In genomic region chr10:116738359-116738738, GRCh38 we compare ENCODE assay signal across 26 cellular contexts. TPM values are rescaled to one million over a fixed set of nuclear protein-coding genes. Genes with fewer than 3 reads are reported as not detected.
"Had no signal": no experiment of that assay in that cellular context is flagged by ENCODE, and none has a peak within 500 bp of the region (broad histone marks: within the 10 kb centered on the region; RNA-seq: fewer than 3 reads in every experiment).

No MANE protein-coding gene starts in this region.

- ATAC-seq: activated CD4-positive, alpha-beta T cell treated with anti-CD3 and anti-CD28 coated beads for 36 hours; activated naive CD4-positive, alpha-beta T cell treated with anti-CD3 and anti-CD28 coated beads, Interleukin-2, amount 50 U/mL, for 72 hours; activated T-cell treated with anti-CD3 and anti-CD28 coated beads, Interleukin-2, amount 50 U/mL, for 72 hours; heart left ventricle had no signal

- H3K9me3 Mint-ChIP-seq: activated CD4-positive, alpha-beta memory T cell treated with anti-CD3 and anti-CD28 coated beads, Interleukin-2, amount 10 ng/mL, durations not matched to agents 7 days and 5 days; activated CD4-positive, alpha-beta T cell treated with anti-CD3 and anti-CD28 coated beads, Interleukin-2, amount 10 ng/mL, durations not matched to agents 24 days and 14 days; activated naive CD8-positive, alpha-beta T cell treated with anti-CD3 and anti-CD28 coated beads, Interleukin-2, amount 10 ng/mL, durations not matched to agents 7 days and 5 days; activated T-cell treated with anti-CD3 and anti-CD28 coated beads, Interleukin-2, amount 50 U/mL, for 24 hours; central memory CD8-positive, alpha-beta T cell; dendritic cell treated with granulocyte-macrophage colony-stimulating factor and Interleukin-4, amounts not matched to agents 40 ng/mL and 50 ng/mL, for 4 days had no signal

- H3K4me3 ChIP-seq: ascending aorta, coronary artery, esophagus squamous epithelium, heart left ventricle had no signal

- H3K4me1 Mint-ChIP-seq: activated CD4-positive, alpha-beta T cell treated with anti-CD3 and anti-CD28 coated beads, Interleukin-2, amount 10 ng/mL, durations not matched to agents 24 days and 14 days; central memory CD8-positive, alpha-beta T cell had no signal

- H3K27me3 ChIP-seq: ascending aorta, brain microvascular endothelial cell had no signal

- H3K4me3 Mint-ChIP-seq: activated CD4-positive, alpha-beta memory T cell treated with anti-CD3 and anti-CD28 coated beads, Interleukin-2, amount 10 ng/mL, durations not matched to agents 7 days and 5 days; activated CD4-positive, alpha-beta T cell treated with anti-CD3 and anti-CD28 coated beads for 36 hours; activated CD4-positive, alpha-beta T cell treated with anti-CD3 and anti-CD28 coated beads, Interleukin-2, amount 10 ng/mL, durations not matched to agents 24 days and 14 days; activated naive CD4-positive, alpha-beta T cell treated with anti-CD3 and anti-CD28 coated beads, Interleukin-2, amount 10 ng/mL, durations not matched to agents 7 days and 5 days; activated naive CD8-positive, alpha-beta T cell treated with anti-CD3 and anti-CD28 coated beads, Interleukin-2, amount 10 ng/mL, durations not matched to agents 7 days and 5 days; activated T-cell treated with anti-CD3 and anti-CD28 coated beads, Interleukin-2, amount 50 U/mL, for 24 hours; activated T-cell treated with anti-CD3 and anti-CD28 coated beads, Interleukin-2, amount 50 U/mL, for 72 hours; central memory CD8-positive, alpha-beta T cell; dendritic cell treated with granulocyte-macrophage colony-stimulating factor and Interleukin-4, amounts not matched to agents 40 ng/mL and 50 ng/mL, for 4 days had no signal

- DNase-seq: activated CD4-positive, alpha-beta memory T cell treated with anti-CD3 and anti-CD28 coated beads, Interleukin-2, amount 10 ng/mL, durations not matched to agents 7 days and 5 days; activated CD4-positive, alpha-beta T cell treated with anti-CD3 and anti-CD28 coated beads for 36 hours; activated CD4-positive, alpha-beta T cell treated with anti-CD3 and anti-CD28 coated beads, Interleukin-2, amount 10 ng/mL, durations not matched to agents 24 days and 14 days; activated CD4-positive, alpha-beta T cell treated with anti-CD3 and anti-CD28 coated beads, Interleukin-2, amount 50 U/mL, for 4 hours; activated CD4-positive, CD25-positive, alpha-beta regulatory T cell; activated CD4-positive, CD25-positive, alpha-beta regulatory T cell treated with anti-CD3 and anti-CD28 coated beads, Interleukin-2, amount 50 U/mL, for 72 hours; activated CD8-positive, alpha-beta memory T cell treated with anti-CD3 and anti-CD28 coated beads, Interleukin-2, amount 50 U/mL, for 48 hours; activated gamma-delta T cell; activated naive CD4-positive, alpha-beta T cell; activated naive CD4-positive, alpha-beta T cell treated with anti-CD3 and anti-CD28 coated beads, Interleukin-2, amount 10 ng/mL, durations not matched to agents 7 days and 5 days; activated naive CD8-positive, alpha-beta T cell treated with anti-CD3 and anti-CD28 coated beads, Interleukin-2, amount 10 ng/mL, durations not matched to agents 7 days and 5 days; activated T-cell treated with anti-CD3 and anti-CD28 coated beads for 4 hours; activated T-cell treated with anti-CD3 and anti-CD28 coated beads, Interleukin-2, amount 50 U/mL, for 24 hours; activated T-cell treated with anti-CD3 and anti-CD28 coated beads, Interleukin-2, amount 50 U/mL, for 72 hours; brain microvascular endothelial cell; effector CD8-positive, alpha-beta T cell; esophagus squamous epithelium; foreskin melanocyte; heart left ventricle; T-helper 2 cell had no signal

- H3K36me3 Mint-ChIP-seq: activated naive CD8-positive, alpha-beta T cell treated with anti-CD3 and anti-CD28 coated beads, Interleukin-2, amount 10 ng/mL, durations not matched to agents 7 days and 5 days had no signal

- H3K9me3 ChIP-seq: ascending aorta, esophagus squamous epithelium had no signal

- H3K27ac ChIP-seq: ascending aorta, brain microvascular endothelial cell, coronary artery, epithelial cell of prostate, esophagus squamous epithelium, heart left ventricle had no signal

- H3K36me3 ChIP-seq: ascending aorta, brain microvascular endothelial cell, esophagus squamous epithelium, heart left ventricle had no signal

- H3K27ac Mint-ChIP-seq: activated CD4-positive, alpha-beta memory T cell treated with anti-CD3 and anti-CD28 coated beads, Interleukin-2, amount 10 ng/mL, durations not matched to agents 7 days and 5 days; activated CD4-positive, alpha-beta T cell treated with anti-CD3 and anti-CD28 coated beads for 36 hours; activated CD4-positive, alpha-beta T cell treated with anti-CD3 and anti-CD28 coated beads, Interleukin-2, amount 10 ng/mL, durations not matched to agents 24 days and 14 days; activated naive CD4-positive, alpha-beta T cell treated with anti-CD3 and anti-CD28 coated beads, Interleukin-2, amount 10 ng/mL, durations not matched to agents 7 days and 5 days; activated naive CD4-positive, alpha-beta T cell treated with anti-CD3 and anti-CD28 coated beads, Interleukin-2, amount 50 U/mL, for 72 hours; activated naive CD8-positive, alpha-beta T cell treated with anti-CD3 and anti-CD28 coated beads, Interleukin-2, amount 10 ng/mL, durations not matched to agents 7 days and 5 days; activated T-cell treated with anti-CD3 and anti-CD28 coated beads, Interleukin-2, amount 50 U/mL, for 24 hours; activated T-cell treated with anti-CD3 and anti-CD28 coated beads, Interleukin-2, amount 50 U/mL, for 72 hours; dendritic cell treated with granulocyte-macrophage colony-stimulating factor and Interleukin-4, amounts not matched to agents 40 ng/mL and 50 ng/mL, for 4 days had no signal

RNA-seq across cellular contexts. Expression of gene HSPA12A, which starts 4.0 kb away (rescaled TPM):
- total RNA-seq: activated CD4-positive, alpha-beta T cell treated with anti-CD3 and anti-CD28 coated beads, Interleukin-2, amount 10 ng/mL, durations not matched to agents 24 days and 14 days had no signal
